In the genomic region with DNA sequence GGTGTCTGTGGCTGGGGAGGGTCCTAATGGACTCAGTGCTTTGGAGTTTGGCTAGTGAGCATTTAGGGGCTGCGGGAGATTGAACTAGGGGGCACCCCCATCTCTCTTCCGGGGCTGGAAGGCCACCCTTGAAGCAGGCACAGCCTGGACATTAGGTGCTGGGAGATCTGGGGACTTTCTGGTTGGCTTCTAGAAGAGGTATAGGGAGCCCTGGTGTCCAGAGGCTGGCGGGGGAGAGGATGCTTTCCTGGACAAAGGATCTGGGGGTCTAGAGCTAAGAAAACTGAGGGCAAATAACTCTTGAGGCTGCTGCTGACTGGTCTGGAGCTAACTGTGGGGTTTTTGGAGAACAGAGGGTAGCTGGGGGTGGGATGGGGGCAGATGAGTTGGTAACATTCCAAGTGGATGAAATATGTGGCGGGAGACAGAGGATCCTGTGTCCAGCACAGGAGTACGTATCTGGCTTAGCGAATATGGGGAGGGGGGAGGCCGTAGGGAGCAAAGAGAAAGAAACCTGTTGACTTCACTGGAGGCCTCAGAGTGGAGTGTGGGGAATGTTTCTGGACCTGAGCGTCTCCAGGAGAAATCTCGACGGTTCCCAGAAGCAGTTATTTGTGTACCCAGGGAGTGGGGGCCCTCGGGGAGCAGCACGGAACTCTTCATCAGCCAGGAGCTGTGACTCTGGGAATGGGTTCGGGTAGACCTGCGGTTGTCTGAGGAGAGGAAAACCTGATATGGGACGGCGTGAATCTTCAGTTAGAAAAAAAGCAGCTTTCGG, we compare ENCODE assay signal across 8 cellular contexts. TPM values are rescaled to one million over a fixed set of nuclear protein-coding genes. Genes with fewer than 3 reads are reported as not detected.
DNase-seq lines count a peak whose midpoint lies in the region; ATAC-seq and TF ChIP-seq lines count a peak whose summit lies in the region.

No MANE protein-coding gene starts in this region.

- H3K4me1 Mint-ChIP-seq in T-helper 2 cell treated with Interferon-gamma antibody and Interleukin-4, amounts not matched to agents 5 μg/mL and 100 μg/mL, for 36 hours (ENCODE audit: low read depth), result peaks cover 40% of the 10 kb centered on the region
- H3K4me1 Mint-ChIP-seq in endodermal cell (peaks cover 25% of the 10 kb centered on the region), natural killer cell (peaks cover 61 to 66% of the 10 kb centered on the region in 2 donors)

- H3K9me3 Mint-ChIP-seq in T-helper 2 cell treated with Interferon-gamma antibody and Interleukin-4, amounts not matched to agents 5 μg/mL and 100 μg/mL, for 36 hours, result no peaks in the 10 kb centered on the region
- no peaks in the 10 kb centered on the region for H3K9me3 Mint-ChIP-seq in endodermal cell
- H3K9me3 Mint-ChIP-seq in natural killer cell, result no peaks in the 10 kb centered on the region

- H3K36me3 ChIP-seq in endodermal cell (ENCODE audit: control insufficient read depth, insufficient read depth, low read length), result peaks cover 39% of the 10 kb centered on the region

- no peaks in the 10 kb centered on the region for H3K9me3 ChIP-seq in endodermal cell (ENCODE audit: control insufficient read depth, low read length)

- intact Hi-C loops in natural killer cell (cut with micrococcal nuclease), result no loop called here

- DNase-seq in activated naive CD4-positive, alpha-beta T cell treated with Interleukin-2 at 50 U/mL for 16 hours, result peak; percentile 15
- no peak for DNase-seq in activated naive CD4-positive, alpha-beta T cell (lab: John Stamatoyannopoulos, UW)
- no peak for DNase-seq in T-helper 2 cell treated with Interferon-gamma antibody and Interleukin-4, amounts not matched to agents 5 μg/mL and 100 μg/mL, for 36 hours (ENCODE audit: low spot score)
- peak; percentile 61 for DNase-seq in endodermal cell
- no peak for DNase-seq in natural killer cell
- no peak for DNase-seq in NCI-H524 treated with DMSO at 0.1 percent for 48 hours (lab: John Stamatoyannopoulos, UW)
- no peak for DNase-seq in SW 1271 (lab: John Stamatoyannopoulos, UW)

- H3K4me3 Mint-ChIP-seq in T-helper 2 cell treated with Interferon-gamma antibody and Interleukin-4, amounts not matched to agents 5 μg/mL and 100 μg/mL, for 36 hours, result peak overlapping the region; percentile 89
- H3K4me3 Mint-ChIP-seq in endodermal cell, result peak overlapping the region; percentile 96
- peak overlapping the region; percentile 91 for H3K4me3 Mint-ChIP-seq in natural killer cell

- peaks cover 35% of the 10 kb centered on the region for H3K36me3 Mint-ChIP-seq in T-helper 2 cell treated with Interferon-gamma antibody and Interleukin-4, amounts not matched to agents 5 μg/mL and 100 μg/mL, for 36 hours (ENCODE audit: low read depth)
- peaks cover 27% of the 10 kb centered on the region for H3K36me3 Mint-ChIP-seq in endodermal cell (ENCODE audit: low read depth)
- no peaks in the 10 kb centered on the region for H3K36me3 Mint-ChIP-seq in natural killer cell

- peak overlapping the region; percentile 100 for H3K27ac Mint-ChIP-seq in T-helper 2 cell treated with Interferon-gamma antibody and Interleukin-4, amounts not matched to agents 5 μg/mL and 100 μg/mL, for 36 hours
- H3K27ac Mint-ChIP-seq in endodermal cell (peak overlapping the region; percentile 99), natural killer cell (peak overlapping the region; percentile 96 to 100)

- H3K27ac ChIP-seq in endodermal cell (ENCODE audit: low read depth, low read length), result peak overlapping the region; percentile 96

- peak overlapping the region; percentile 98 for H3K9ac ChIP-seq in endodermal cell (ENCODE audit: extremely low read depth, low read length, poor library complexity, severe bottlenecking)

- 13 to 15% methylated on average over 15 to 17 of the region's 17 CpGs for WGBS in endodermal cell (ENCODE audit: insufficient coverage in 1 of 2, insufficient read length in 1 of 2), 2 experiments

- peaks cover 6% of the 10 kb centered on the region for H3K4me1 ChIP-seq in endodermal cell (ENCODE audit: control insufficient read depth, insufficient read depth, low read length)

- no peaks in the 10 kb centered on the region for H3K27me3 Mint-ChIP-seq in T-helper 2 cell treated with Interferon-gamma antibody and Interleukin-4, amounts not matched to agents 5 μg/mL and 100 μg/mL, for 36 hours (ENCODE audit: low read depth)
- H3K27me3 Mint-ChIP-seq in endodermal cell (ENCODE audit: insufficient read depth) (peaks cover 2% of the 10 kb centered on the region), natural killer cell (ENCODE audit: low read depth in 2 of 2) (no peaks in the 10 kb centered on the region)

- ATAC-seq in natural killer cell (no peak), HG02763 (IDR thresholded peaks at IDR 0.05; ENCODE audit: unreplicated experiment) (no peak)

- peak overlapping the region; percentile 91 for H3K4me3 ChIP-seq in endodermal cell (ENCODE audit: low read length)

- TF ChIP-seq CTCF in endodermal cell (conservative IDR thresholded peaks at IDR 0.05), result no peak
- no peak for TF ChIP-seq CTCF in natural killer cell (IDR thresholded peaks at IDR 0.05)

- H3K27me3 ChIP-seq in endodermal cell (ENCODE audit: control insufficient read depth, insufficient read depth, low read length, poor library complexity, severe bottlenecking), result no peaks in the 10 kb centered on the region

RNA-seq across cellular contexts. Expression of a gene that starts 1.4 kb away (rescaled TPM):
- total RNA-seq in endodermal cell (100 to 1,000 TPM; 211 to 225 TPM), natural killer cell (100 to 1,000 TPM; 279 to 360 (median 315) TPM)
- polyA plus RNA-seq in endodermal cell (2013, experiment 1 of 2), result 216 TPM
- polyA plus RNA-seq in endodermal cell (2013, experiment 2 of 2), result 207 TPM

RNA-seq across cellular contexts. Expression of a gene that starts 44.4 kb away (rescaled TPM):
- total RNA-seq in endodermal cell (10 to 100 TPM; 38.4 to 44.6 TPM), natural killer cell (10 to 100 TPM; 41.1 to 44.3 (median 44.0) TPM)
- 33.6 TPM for polyA plus RNA-seq in endodermal cell (2013, experiment 1 of 2)
- polyA plus RNA-seq in endodermal cell (2013, experiment 2 of 2), result 29.5 TPM

RNA-seq across cellular contexts. Expression of a gene that starts 46.5 kb away (rescaled TPM):
- total RNA-seq in endodermal cell, result 10 to 100 TPM; 10.9 to 14.1 TPM
- polyA plus RNA-seq in endodermal cell (2013, experiment 1 of 2), result 21.5 TPM
- polyA plus RNA-seq in endodermal cell (2013, experiment 2 of 2), result 21.1 TPM
- total RNA-seq in natural killer cell, result under 1 TPM in 2 of 3 donors, not detected in 1; 0.16 to 0.70 TPM

Comparison
In these comparisons a context has a peak if more than half of its experiments do, and no peak if none do; other contexts are left out.
1. DNase-seq: peak in activated naive CD4-positive, alpha-beta T cell treated with Interleukin-2 at 50 U/mL for 16 hours (single experiment) and endodermal cell (single experiment); none in activated naive CD4-positive, alpha-beta T cell (0 of 4), T-helper 2 cell treated with Interferon-gamma antibody and Interleukin-4, amounts not matched to agents 5 μg/mL and 100 μg/mL, for 36 hours (single experiment), natural killer cell (single experiment), NCI-H524 treated with DMSO at 0.1 percent for 48 hours (single experiment) and SW 1271 (0 of 2).
2. RNA of a gene that starts 46.5 kb away (total RNA-seq): 10.9 to 14.1 TPM in endodermal cell; 0.16 to 0.70 TPM in natural killer cell; every median in the first group is over 4 times any median in the second.
3. Peak in every context shown above with its lines, with median percentiles within 50 percentile points of each other: H3K27ac Mint-ChIP-seq and H3K4me3 Mint-ChIP-seq.